8 cellular contexts compared by ENCODE assay signal in genomic region chr14:73887116-73887490, GRCh38. TPM values are rescaled to one million over a fixed set of nuclear protein-coding genes. Genes with fewer than 3 reads are reported as not detected.
A peak's percentile ranks its signal among the peaks of the same experiment; 100 is the strongest.
DNase-seq lines count a peak whose midpoint lies in the region; ATAC-seq and TF ChIP-seq lines count a peak whose summit lies in the region.

No MANE protein-coding gene starts in this region.

- H3K27ac ChIP-seq in RWPE2 (ENCODE audit: poor library complexity, severe bottlenecking): peak overlapping the region; percentile 83

- H3K27ac Mint-ChIP-seq in activated CD4-positive, alpha-beta T cell treated with anti-CD3 and anti-CD28 coated beads, Interleukin-2, amount 10 ng/mL, durations not matched to agents 7 days and 5 days: peak overlapping the region; percentile 97
- peak overlapping the region; percentile 99 for H3K27ac Mint-ChIP-seq in natural killer cell

- peaks cover 7% of the 10 kb centered on the region for H3K36me3 Mint-ChIP-seq in activated CD4-positive, alpha-beta T cell treated with anti-CD3 and anti-CD28 coated beads, Interleukin-2, amount 10 ng/mL, durations not matched to agents 7 days and 5 days (ENCODE audit: low read depth)
- H3K36me3 Mint-ChIP-seq in natural killer cell: no peaks in the 10 kb centered on the region

- peaks cover 46% of the 10 kb centered on the region for H3K4me1 Mint-ChIP-seq in activated CD4-positive, alpha-beta T cell treated with anti-CD3 and anti-CD28 coated beads, Interleukin-2, amount 10 ng/mL, durations not matched to agents 7 days and 5 days
- peaks cover 42 to 54% of the 10 kb centered on the region in 2 donors for H3K4me1 Mint-ChIP-seq in natural killer cell

- POLR2A ChIA-PET in activated CD4-positive, alpha-beta T cell treated with anti-CD3 and anti-CD28 coated beads, Interleukin-2, amount 10 ng/mL, durations not matched to agents 7 days and 5 days (lab: Charles Lee): no interaction called here

- no peaks in the 10 kb centered on the region for H3K9me3 ChIP-seq in RWPE2 (ENCODE audit: severe bottlenecking)
- H3K9me3 ChIP-seq in endocrine pancreas (ENCODE audit: control insufficient read depth, low read length): no peaks in the 10 kb centered on the region

- H3K9ac ChIP-seq in endocrine pancreas (ENCODE audit: control insufficient read depth, insufficient read depth, low read length): peak overlapping the region; percentile 96

- H3K9me3 Mint-ChIP-seq in activated CD4-positive, alpha-beta T cell treated with anti-CD3 and anti-CD28 coated beads, Interleukin-2, amount 10 ng/mL, durations not matched to agents 7 days and 5 days: no peaks in the 10 kb centered on the region
- no peaks in the 10 kb centered on the region for H3K9me3 Mint-ChIP-seq in natural killer cell

- H3K27me3 ChIP-seq in RWPE2 (ENCODE audit: insufficient read depth, poor library complexity, severe bottlenecking) (no peaks in the 10 kb centered on the region), endocrine pancreas (ENCODE audit: control insufficient read depth, insufficient read depth, low read length) (no peaks in the 10 kb centered on the region)

- no peaks in the 10 kb centered on the region for H3K27me3 Mint-ChIP-seq in activated CD4-positive, alpha-beta T cell treated with anti-CD3 and anti-CD28 coated beads, Interleukin-2, amount 10 ng/mL, durations not matched to agents 7 days and 5 days
- no peaks in the 10 kb centered on the region for H3K27me3 Mint-ChIP-seq in natural killer cell (ENCODE audit: low read depth in 2 of 2)

- H3K4me1 ChIP-seq in RWPE2 (ENCODE audit: insufficient read depth, poor library complexity, severe bottlenecking) (peaks cover 19% of the 10 kb centered on the region), endocrine pancreas (ENCODE audit: control insufficient read depth, insufficient read depth, low read length) (peaks cover 16% of the 10 kb centered on the region)

- peak overlapping the region; percentile 98 for H3K4me3 Mint-ChIP-seq in activated CD4-positive, alpha-beta T cell treated with anti-CD3 and anti-CD28 coated beads, Interleukin-2, amount 10 ng/mL, durations not matched to agents 7 days and 5 days
- peak overlapping the region; percentile 96 for H3K4me3 Mint-ChIP-seq in natural killer cell

- no peak for DNase-seq in activated CD4-positive, alpha-beta T cell treated with anti-CD3 and anti-CD28 coated beads, Interleukin-2, amount 10 ng/mL, durations not matched to agents 7 days and 5 days
- no peak for DNase-seq in activated CD4-positive, alpha-beta T cell treated with anti-CD3 and anti-CD28 coated beads for 1 hour
- DNase-seq in RWPE2 (ENCODE audit: low spot score) (no peak), natural killer cell (no peak), retina (no peak)

- intact Hi-C loops in natural killer cell (cut with micrococcal nuclease): loop anchor here (2.0 to 10.0 kb wide), 3 partner anchors 64 to 135 kb away; partner anchors contain the start of genes BBOF1, COQ6, ENTPD5 and FAM161B

- TF ChIP-seq CTCF in RWPE2 (IDR thresholded peaks at IDR 0.05; ENCODE audit: poor library complexity, severe bottlenecking) (no peak), natural killer cell (IDR thresholded peaks at IDR 0.05) (no peak)

- H3K36me3 ChIP-seq in RWPE2 (ENCODE audit: low read depth) (peaks cover 30% of the 10 kb centered on the region), endocrine pancreas (ENCODE audit: control insufficient read depth, insufficient read depth, low read length) (no peaks in the 10 kb centered on the region)

- CTCF ChIA-PET in activated CD4-positive, alpha-beta T cell treated with anti-CD3 and anti-CD28 coated beads, Interleukin-2, amount 10 ng/mL, durations not matched to agents 7 days and 5 days (lab: Charles Lee): interaction anchor here (1.0 to 1.2 kb wide), 3 partner anchors 9 to 828 kb away, joined by 3 to 4 read pairs (median 3); partner anchors contain the start of gene RBM25

- peak; percentile 13 for ATAC-seq in HG02938 (IDR thresholded peaks at IDR 0.05; ENCODE audit: unreplicated experiment)
- peak; percentile 20 for ATAC-seq in RWPE2 (ENCODE audit: low read depth)
- peak; percentile 16 to 24 (median 20) for ATAC-seq in natural killer cell
- no peak for ATAC-seq in HG02884 (IDR thresholded peaks at IDR 0.05; ENCODE audit: unreplicated experiment)

- peak overlapping the region; percentile 55 for H3K4me3 ChIP-seq in RWPE2 (ENCODE audit: severe bottlenecking)
- peak overlapping the region; percentile 93 for H3K4me3 ChIP-seq in endocrine pancreas (ENCODE audit: control insufficient read depth, insufficient read depth, low read length)

RNA-seq across cellular contexts. Expression of gene ZNF410, which starts 0.4 kb away (rescaled TPM):
- total RNA-seq in activated CD4-positive, alpha-beta T cell treated with anti-CD3 and anti-CD28 coated beads, Interleukin-2, amount 10 ng/mL, durations not matched to agents 7 days and 5 days: 10 to 100 TPM; 49.3 to 51.7 TPM
- 100 to 1,000 TPM; 111 to 118 (median 113) TPM for total RNA-seq in natural killer cell

RNA-seq across cellular contexts. Expression of gene PTGR2, which starts 35.5 kb away (rescaled TPM):
- total RNA-seq in activated CD4-positive, alpha-beta T cell treated with anti-CD3 and anti-CD28 coated beads, Interleukin-2, amount 10 ng/mL, durations not matched to agents 7 days and 5 days: 1 to 10 TPM; 2.1 to 2.2 TPM
- total RNA-seq in natural killer cell: 1 to 10 TPM in 2 of 3 donors, under 1 TPM in 1; 0.48 to 1.5 (median 1.5) TPM
